In the genomic region with DNA sequence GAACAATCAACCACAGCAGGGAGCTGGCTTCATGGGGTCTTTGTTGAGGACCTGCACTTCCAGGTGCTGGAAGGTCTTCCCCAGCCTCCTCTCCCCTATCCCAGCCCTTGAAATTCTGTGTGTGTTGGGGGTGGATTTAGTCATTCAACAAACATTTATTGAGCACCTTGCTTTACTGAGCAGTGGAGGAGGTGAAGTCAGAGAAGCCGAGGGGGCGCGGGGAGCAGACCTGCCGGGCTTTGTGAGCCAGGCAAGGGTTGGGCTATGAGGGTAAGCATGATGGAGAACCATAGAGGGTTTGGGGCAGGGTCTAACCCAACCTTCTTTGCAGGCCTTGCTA, we compare ENCODE assay signal across 1 cellular context.
A peak's percentile ranks its signal among the peaks of the same experiment; 100 is the strongest.
TF ChIP-seq lines count a peak whose summit lies in the region.

No MANE protein-coding gene starts in this region.

TF ChIP-seq in HCT116, 20 proteins besides CTCF, POLR2A, EP300 and RAD21 (continued from another document):
- TF ChIP-seq SIN3A (IDR thresholded peaks at IDR 0.05; ENCODE audit: low read depth): no peak
- peak; percentile 14 for TF ChIP-seq POLR2AphosphoS5 (IDR thresholded peaks at IDR 0.05; ENCODE audit: low read depth, low read length)
